Comparison of ENCODE assay signal across 20 cellular contexts in the genomic region with DNA sequence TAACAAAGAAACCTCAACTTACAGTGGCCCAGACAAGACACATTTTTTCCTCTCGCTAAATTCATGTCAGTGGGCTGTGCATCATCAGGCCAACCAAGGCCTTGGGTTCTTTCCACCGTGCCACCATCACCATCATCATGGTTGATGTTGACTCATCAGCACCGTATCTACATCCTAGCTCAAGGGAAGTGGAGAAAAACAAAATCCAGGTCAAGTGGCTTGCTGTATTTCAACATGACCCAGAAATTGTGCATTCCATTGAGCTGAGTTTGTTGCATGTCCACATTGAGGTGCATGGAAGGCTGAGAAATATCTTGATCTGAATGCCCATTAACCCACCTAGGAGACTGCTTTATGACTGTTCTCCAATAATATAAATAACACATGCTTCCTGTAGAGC.
"Had no signal": no experiment of that assay in that cellular context is flagged by ENCODE, and none has a peak within 500 bp of the region (broad histone marks: within the 10 kb centered on the region; RNA-seq: fewer than 3 reads in every experiment).

No MANE protein-coding gene starts in this region.

- H3K4me3 ChIP-seq: heart left ventricle, right lobe of liver, skin epidermis, stomach, transverse colon had no signal

- ATAC-seq: activated CD8-positive, alpha-beta T cell treated with anti-CD3 and anti-CD28 coated beads, Interleukin-2, amount 10 ng/mL, durations not matched to agents 7 days and 5 days; activated naive CD4-positive, alpha-beta T cell treated with anti-CD3 and anti-CD28 coated beads, Interleukin-2, amount 50 U/mL, for 72 hours; heart left ventricle; left colon; right lobe of liver; stimulated activated memory B cell treated with anti-CD40 and anti-IgM and Interleukin-4, amounts not matched to agents 10 μg/mL and 1 μg/mL and 100 μg/mL, for 72 hours had no signal

- H3K27me3 Mint-ChIP-seq: stimulated activated memory B cell treated with anti-CD40 and anti-IgM and Interleukin-4, amounts not matched to agents 10 μg/mL and 1 μg/mL and 100 μg/mL, for 72 hours had no signal

- H3K4me1 Mint-ChIP-seq: endodermal cell; stimulated activated memory B cell treated with anti-CD40 and anti-IgM and Interleukin-4, amounts not matched to agents 10 μg/mL and 1 μg/mL and 100 μg/mL, for 72 hours had no signal

- H3K4me3 Mint-ChIP-seq: activated CD8-positive, alpha-beta T cell treated with anti-CD3 and anti-CD28 coated beads, Interleukin-2, amount 10 ng/mL, durations not matched to agents 7 days and 5 days; endodermal cell; stimulated activated memory B cell treated with anti-CD40 and anti-IgM and Interleukin-4, amounts not matched to agents 10 μg/mL and 1 μg/mL and 100 μg/mL, for 72 hours had no signal

- H3K36me3 ChIP-seq: heart left ventricle, right lobe of liver, stomach, transverse colon had no signal

- H3K27me3 ChIP-seq: heart left ventricle, right lobe of liver, stomach, transverse colon had no signal

- H3K9me3 ChIP-seq: heart left ventricle, right lobe of liver, transverse colon had no signal

- H3K36me3 Mint-ChIP-seq: activated naive CD4-positive, alpha-beta T cell treated with anti-CD3 and anti-CD28 coated beads, Interleukin-2, amount 50 U/mL, for 72 hours; stimulated activated memory B cell treated with anti-CD40 and anti-IgM and Interleukin-4, amounts not matched to agents 10 μg/mL and 1 μg/mL and 100 μg/mL, for 72 hours had no signal

- H3K27ac Mint-ChIP-seq: activated CD8-positive, alpha-beta T cell treated with anti-CD3 and anti-CD28 coated beads, Interleukin-2, amount 10 ng/mL, durations not matched to agents 7 days and 5 days; activated naive CD4-positive, alpha-beta T cell treated with anti-CD3 and anti-CD28 coated beads, Interleukin-2, amount 50 U/mL, for 72 hours; endodermal cell; stimulated activated memory B cell treated with anti-CD40 and anti-IgM and Interleukin-4, amounts not matched to agents 10 μg/mL and 1 μg/mL and 100 μg/mL, for 72 hours had no signal

- DNase-seq: activated CD4-positive, alpha-beta T cell treated with anti-CD3 and anti-CD28 coated beads for 1 hour; activated CD4-positive, alpha-beta T cell treated with anti-CD3 and anti-CD28 coated beads, Interleukin-2, amount 50 U/mL, for 1 hour; activated CD8-positive, alpha-beta T cell treated with anti-CD3 and anti-CD28 coated beads, Interleukin-2, amount 10 ng/mL, durations not matched to agents 7 days and 5 days; activated gamma-delta T cell treated with Interleukin-2 at 50 U/mL for 16 hours; aorta; cerebellar nuclear complex; cortex of kidney; endodermal cell; heart left ventricle; islet precursor cell; left colon; mesenchymal stem cell; posterior cingulate gyrus; right lobe of liver; stomach; transverse colon had no signal

- H3K27ac ChIP-seq: epithelial cell of prostate, heart left ventricle, right lobe of liver, skin epidermis, stomach, transverse colon had no signal

- H3K4me1 ChIP-seq: heart left ventricle, right lobe of liver, stomach, transverse colon had no signal
